Comparison of ENCODE assay signal across 9 cellular contexts in the genomic region with DNA sequence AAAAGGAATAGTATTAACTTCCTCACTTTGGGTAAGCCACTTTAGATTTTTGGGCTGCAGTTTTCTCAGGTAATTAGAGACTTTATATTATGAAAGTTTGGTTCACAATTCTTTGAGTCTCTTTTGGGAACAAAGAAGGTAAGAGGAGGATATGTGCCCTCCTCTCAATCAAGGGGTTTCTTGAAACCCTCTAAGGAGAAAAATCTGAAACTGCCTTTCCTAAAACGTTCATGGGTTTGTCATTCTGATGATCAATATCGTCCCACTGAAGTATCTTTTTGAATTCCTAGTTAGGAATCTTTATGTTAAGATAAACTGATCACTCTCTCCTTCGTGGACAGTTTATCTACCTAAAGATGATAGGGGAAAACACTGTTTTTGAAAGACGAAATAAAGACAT. TPM values are rescaled to one million over a fixed set of nuclear protein-coding genes. Genes with fewer than 3 reads are reported as not detected.
DNase-seq lines count a peak whose midpoint lies in the region; ATAC-seq and TF ChIP-seq lines count a peak whose summit lies in the region.
"Had no signal": no experiment of that assay in that cellular context is flagged by ENCODE, and none has a peak within 500 bp of the region (broad histone marks: within the 10 kb centered on the region; RNA-seq: fewer than 3 reads in every experiment).

No MANE protein-coding gene starts in this region.

- H2AFZ ChIP-seq in fibroblast of lung (ENCODE audit: low read length), result no peak overlapping the region

- H3K4me1 ChIP-seq in RWPE2 (ENCODE audit: insufficient read depth, poor library complexity, severe bottlenecking) (peaks cover 10% of the 10 kb centered on the region), fibroblast of lung (ENCODE audit: control insufficient read depth, extremely low read depth, insufficient read depth, low read length) (peaks cover 3% of the 10 kb centered on the region), sigmoid colon (peaks cover 0 to 39% (median 32%) of the 10 kb centered on the region in 4 donors), mucosa of descending colon (ENCODE audit: low read depth) (peaks cover 24% of the 10 kb centered on the region)

- WGBS in sigmoid colon, 2 donors, result 19 to 63% methylated on average over 4 of the region's 4 CpGs

- H3K27me3 ChIP-seq in RWPE2 (ENCODE audit: insufficient read depth, poor library complexity, severe bottlenecking) (no peaks in the 10 kb centered on the region), fibroblast of lung (ENCODE audit: control insufficient read depth, insufficient read depth, low read length) (no peaks in the 10 kb centered on the region), sigmoid colon (no peaks in the 10 kb centered on the region)

- H3K36me3 ChIP-seq in RWPE2 (ENCODE audit: low read depth), result peaks cover 37% of the 10 kb centered on the region
- peaks cover 1% of the 10 kb centered on the region for H3K36me3 ChIP-seq in fibroblast of lung (ENCODE audit: control insufficient read depth, insufficient read depth, low read length)
- H3K36me3 ChIP-seq in sigmoid colon, result peaks cover 4 to 36% (median 9%) of the 10 kb centered on the region in 4 donors
- H3K36me3 ChIP-seq in mucosa of descending colon (ENCODE audit: low read depth), result no peaks in the 10 kb centered on the region

- peaks cover 19% of the 10 kb centered on the region for H3K79me2 ChIP-seq in fibroblast of lung (ENCODE audit: control insufficient read depth, insufficient read depth, low read length)

- H3K4me3 ChIP-seq in GM12864 (ENCODE audit: low read depth, low read length), result peak overlapping the region; percentile 83; the same call in 1 of the 2 replicates
- peak overlapping the region; percentile 64 for H3K4me3 ChIP-seq in RWPE2 (ENCODE audit: severe bottlenecking)
- peak overlapping the region; percentile 68 to 91 (median 88) for H3K4me3 ChIP-seq in fibroblast of lung (replicated peaks in 1 of 4; ENCODE audit: control extremely low read depth in 1 of 4, insufficient read depth in 1 of 4, low read depth in 3 of 4, low read length in 4 of 4)
- peak overlapping the region in 3 of 4 donors; percentile 72 to 85 (median 75) for H3K4me3 ChIP-seq in sigmoid colon
- H3K4me3 ChIP-seq in mucosa of descending colon, result no peak overlapping the region

- H4K20me1 ChIP-seq in fibroblast of lung (ENCODE audit: control insufficient read depth, extremely low read depth, insufficient read depth, low read length), result no peaks in the 10 kb centered on the region

- TF ChIP-seq EP300 in sigmoid colon (IDR thresholded peaks at IDR 0.05), result no peak

- TF ChIP-seq CTCF in GM12864 (IDR thresholded peaks at IDR 0.05; ENCODE audit: low read depth, low read length, missing control alignments) (no peak), RWPE2 (IDR thresholded peaks at IDR 0.05; ENCODE audit: poor library complexity, severe bottlenecking) (no peak), fibroblast of lung (conservative IDR thresholded peaks at IDR 0.05 in 1 of 2, IDR thresholded peaks at IDR 0.05 in 1 of 2; ENCODE audit: low read depth in 1 of 2, low read length in 2 of 2) (no peak), sigmoid colon (IDR thresholded peaks at IDR 0.05) (no peak), mucosa of descending colon (IDR thresholded peaks at IDR 0.05) (no peak)

- intact Hi-C loops in sigmoid colon (cut with DNase I) (loop anchor here (5.0 kb wide), 1 partner anchor 303 kb away; a partner anchor contains a TSS), mucosa of descending colon (cut with DNase I, micrococcal nuclease) (loop anchor here (5.0 kb wide), 3 partner anchors 53 to 393 kb away; a partner anchor contains a TSS)

- TF ChIP-seq POLR2A in sigmoid colon (IDR thresholded peaks at IDR 0.05), result no peak

- DNase-seq in GM12864 (ENCODE audit: low read depth) (no peak), RWPE2 (ENCODE audit: low spot score) (no peak), fibroblast of lung (ENCODE audit: low read depth in 2 of 2) (no peak), sigmoid colon (no peak), mucosa of descending colon (no peak), middle frontal gyrus (ENCODE audit: extremely low spot score, low spot score) (no peak), SW480 (ENCODE audit: low spot score) (no peak)
- DNase-seq: NCI-H187 treated with DMSO at 0.1 percent for 48 hours had no signal

- H3K9me3 ChIP-seq in RWPE2 (ENCODE audit: severe bottlenecking), result no peaks in the 10 kb centered on the region
- no peaks in the 10 kb centered on the region for H3K9me3 ChIP-seq in fibroblast of lung (ENCODE audit: control insufficient read depth, insufficient read depth, low read depth, low read length)
- H3K9me3 ChIP-seq in sigmoid colon, result no peaks in the 10 kb centered on the region
- H3K9me3 ChIP-seq in mucosa of descending colon, result no peaks in the 10 kb centered on the region

- peak overlapping the region; percentile 69 for H3K4me2 ChIP-seq in fibroblast of lung (ENCODE audit: extremely low read depth, insufficient read depth, low read length)

- no peak overlapping the region for H3K27ac ChIP-seq in RWPE2 (ENCODE audit: poor library complexity, severe bottlenecking)
- no peak overlapping the region for H3K27ac ChIP-seq in fibroblast of lung (ENCODE audit: insufficient read depth, low read length)
- peak overlapping the region in 3 of 4 donors; percentile 94 to 100 (median 96) for H3K27ac ChIP-seq in sigmoid colon

- H3K9ac ChIP-seq in fibroblast of lung (ENCODE audit: insufficient read depth, low read length), result no peak overlapping the region

- ATAC-seq in RWPE2 (ENCODE audit: low read depth) (no peak), mucosa of descending colon (no peak), GM19324 (IDR thresholded peaks at IDR 0.05; ENCODE audit: low FRiP score, unreplicated experiment) (no peak)

RNA-seq across cellular contexts. Expression of a gene that starts 42.4 kb away (rescaled TPM):
- not detected in 2 replicates for total RNA-seq in fibroblast of lung
- polyA plus RNA-seq in fibroblast of lung, result not detected in 2 replicates
- not detected in 2 replicates for polyA plus RNA-seq in fibroblast of lung (2012)
- polyA minus RNA-seq in fibroblast of lung (ENCODE audit: low replicate concordance), result not detected in 2 replicates
- not detected for total RNA-seq in sigmoid colon
- polyA plus RNA-seq in sigmoid colon, result under 1 TPM in 1 of 3 donors, not detected in 2; 0.32 TPM
- total RNA-seq in mucosa of descending colon, result not detected

RNA-seq across cellular contexts. Expression of a gene that starts 56.1 kb away (rescaled TPM):
- total RNA-seq in fibroblast of lung (9.2 and 9.7 TPM in 2 replicates), sigmoid colon (10 to 100 TPM in 3 of 4 donors, 1 to 10 TPM in 1; 9.9 to 16.1 (median 13.4) TPM), mucosa of descending colon (10 to 100 TPM in 2 of 3 donors, 1 to 10 TPM in 1; 9.1 to 15.1 (median 10.7) TPM)
- polyA plus RNA-seq in fibroblast of lung (11.2 and 15.1 TPM in 2 replicates), sigmoid colon (1 to 10 TPM; 5.3 to 8.8 (median 7.8) TPM)
- 5.4 and 5.6 TPM in 2 replicates for polyA plus RNA-seq in fibroblast of lung (2012)
- polyA minus RNA-seq in fibroblast of lung (ENCODE audit: low replicate concordance), result 3.6 and 7.1 TPM in 2 replicates

Comparison
In these comparisons a context has a peak if more than half of its experiments do, and no peak if none do; other contexts are left out.
1. H3K27ac ChIP-seq: peak in sigmoid colon (3 of 4); none in RWPE2 (single experiment) and fibroblast of lung (single experiment).